In genomic region chr1:241684108-241684507, GRCh38 we compare ENCODE assay signal across 39 cellular contexts. TPM values are rescaled to one million over a fixed set of nuclear protein-coding genes. Genes with fewer than 3 reads are reported as not detected.
"Had no signal": no experiment of that assay in that cellular context is flagged by ENCODE, and none has a peak within 500 bp of the region (broad histone marks: within the 10 kb centered on the region; RNA-seq: fewer than 3 reads in every experiment).

No MANE protein-coding gene starts in this region.

- H3K4me3 ChIP-seq: ascending aorta, cardiac muscle cell had no signal

- FAIRE-seq: bronchial epithelial cell had no signal

- DNase-seq: activated CD4-positive, alpha-beta memory T cell treated with anti-CD3 and anti-CD28 coated beads, Interleukin-2, amount 10 ng/mL, durations not matched to agents 7 days and 5 days; activated CD4-positive, alpha-beta T cell treated with anti-CD3 and anti-CD28 coated beads for 1 hour; activated CD4-positive, alpha-beta T cell treated with anti-CD3 and anti-CD28 coated beads for 36 hours; activated CD4-positive, alpha-beta T cell treated with anti-CD3 and anti-CD28 coated beads for 48 hours; activated CD4-positive, alpha-beta T cell treated with anti-CD3 and anti-CD28 coated beads, Interleukin-2, amount 10 ng/mL, durations not matched to agents 7 days and 5 days; activated CD4-positive, alpha-beta T cell treated with anti-CD3 and anti-CD28 coated beads, Interleukin-2, amount 50 U/mL, for 48 hours; activated CD4-positive, CD25-positive, alpha-beta regulatory T cell; activated CD8-positive, alpha-beta memory T cell treated with anti-CD3 and anti-CD28 coated beads for 24 hours; activated CD8-positive, alpha-beta memory T cell treated with anti-CD3 and anti-CD28 coated beads, Interleukin-2, amount 10 ng/mL, durations not matched to agents 7 days and 5 days; activated CD8-positive, alpha-beta memory T cell treated with anti-CD3 and anti-CD28 coated beads, Interleukin-2, amount 50 U/mL, for 48 hours; activated CD8-positive, alpha-beta T cell treated with anti-CD3 and anti-CD28 coated beads, Interleukin-2, amount 10 ng/mL, durations not matched to agents 7 days and 5 days; activated effector memory CD4-positive, alpha-beta T cell treated with Interleukin-2 at 50 U/mL for 16 hours; activated gamma-delta T cell; activated naive CD4-positive, alpha-beta T cell treated with anti-CD3 and anti-CD28 coated beads, Interleukin-2, amount 10 ng/mL, durations not matched to agents 7 days and 5 days; activated naive CD4-positive, alpha-beta T cell treated with Interleukin-2 at 50 U/mL for 16 hours; activated naive CD8-positive, alpha-beta T cell treated with anti-CD3 and anti-CD28 coated beads, Interleukin-2, amount 10 ng/mL, durations not matched to agents 7 days and 5 days; activated naive CD8-positive, alpha-beta T cell treated with anti-CD3 and anti-CD28 coated beads, Interleukin-2, amount 50 U/mL, for 24 hours; activated T-cell treated with anti-CD3 and anti-CD28 coated beads, Interleukin-2, amount 50 U/mL, for 24 hours; activated T-cell treated with anti-CD3 and anti-CD28 coated beads, Interleukin-2, amount 50 U/mL, for 48 hours; amygdala; anterior cingulate cortex; caudate nucleus; cerebellar nuclear complex; T-cell; T-helper 17 cell; T-helper 9 cell; WERI-Rb-1 had no signal

- H3K27me3 Mint-ChIP-seq: activated CD8-positive, alpha-beta memory T cell treated with anti-CD3 and anti-CD28 coated beads, Interleukin-2, amount 10 ng/mL, durations not matched to agents 7 days and 5 days; activated naive CD4-positive, alpha-beta T cell treated with anti-CD3 and anti-CD28 coated beads, Interleukin-2, amount 50 U/mL, for 24 hours; activated naive CD8-positive, alpha-beta T cell; activated naive CD8-positive, alpha-beta T cell treated with anti-CD3 and anti-CD28 coated beads, Interleukin-2, amount 10 ng/mL, durations not matched to agents 7 days and 5 days; activated naive CD8-positive, alpha-beta T cell treated with anti-CD3 and anti-CD28 coated beads, Interleukin-2, amount 50 U/mL, for 24 hours; activated T-cell treated with anti-CD3 and anti-CD28 coated beads, Interleukin-2, amount 50 U/mL, for 24 hours had no signal

- H3K9me3 ChIP-seq: ascending aorta had no signal

- H3K9me3 Mint-ChIP-seq: activated CD4-positive, alpha-beta memory T cell treated with anti-CD3 and anti-CD28 coated beads, Interleukin-2, amount 10 ng/mL, durations not matched to agents 7 days and 5 days; activated CD4-positive, alpha-beta T cell treated with anti-CD3 and anti-CD28 coated beads, Interleukin-2, amount 10 ng/mL, durations not matched to agents 7 days and 5 days; activated naive CD4-positive, alpha-beta T cell treated with anti-CD3 and anti-CD28 coated beads, Interleukin-2, amount 10 ng/mL, durations not matched to agents 7 days and 5 days; activated naive CD8-positive, alpha-beta T cell treated with anti-CD3 and anti-CD28 coated beads, Interleukin-2, amount 50 U/mL, for 24 hours; activated T-cell treated with anti-CD3 and anti-CD28 coated beads, Interleukin-2, amount 50 U/mL, for 24 hours; activated T-helper 2 cell treated with anti-CD3 and anti-CD28 coated beads, Interferon-gamma antibody, Interleukin-2, Interleukin-4, amounts not matched to agents 10 μg/mL and 5 μg/mL and 100 μg/mL, durations not matched to agents 14 hours and 24 hours and 36 hours; central memory CD8-positive, alpha-beta T cell had no signal

- H3K4me1 Mint-ChIP-seq: activated CD4-positive, alpha-beta memory T cell treated with anti-CD3 and anti-CD28 coated beads, Interleukin-2, amount 10 ng/mL, durations not matched to agents 7 days and 5 days; activated CD4-positive, alpha-beta T cell treated with anti-CD3 and anti-CD28 coated beads for 36 hours; activated CD4-positive, alpha-beta T cell treated with anti-CD3 and anti-CD28 coated beads, Interleukin-2, amount 10 ng/mL, durations not matched to agents 7 days and 5 days; activated CD8-positive, alpha-beta memory T cell treated with anti-CD3 and anti-CD28 coated beads, Interleukin-2, amount 10 ng/mL, durations not matched to agents 7 days and 5 days; brain; central memory CD8-positive, alpha-beta T cell; WTC11 had no signal

- H3K36me3 ChIP-seq: ascending aorta, cardiac muscle cell, WERI-Rb-1 had no signal

- ATAC-seq: activated CD4-positive, alpha-beta T cell treated with anti-CD3 and anti-CD28 coated beads for 36 hours; activated CD4-positive, CD25-positive, alpha-beta regulatory T cell treated with anti-CD3 and anti-CD28 coated beads, Interleukin-2, amount 50 U/mL, for 24 hours; activated CD8-positive, alpha-beta memory T cell treated with anti-CD3 and anti-CD28 coated beads, Interleukin-2, amount 10 ng/mL, durations not matched to agents 7 days and 5 days; activated CD8-positive, alpha-beta T cell treated with anti-CD3 and anti-CD28 coated beads, Interleukin-2, amount 10 ng/mL, durations not matched to agents 7 days and 5 days; activated naive CD8-positive, alpha-beta T cell treated with anti-CD3 and anti-CD28 coated beads, Interleukin-2, amount 50 U/mL, for 24 hours; T-cell; T-helper 17 cell; WTC11 had no signal

- H3K4me3 Mint-ChIP-seq: activated CD4-positive, alpha-beta memory T cell treated with anti-CD3 and anti-CD28 coated beads, Interleukin-2, amount 10 ng/mL, durations not matched to agents 7 days and 5 days; activated CD4-positive, alpha-beta T cell treated with anti-CD3 and anti-CD28 coated beads for 36 hours; activated CD4-positive, alpha-beta T cell treated with anti-CD3 and anti-CD28 coated beads, Interleukin-2, amount 10 ng/mL, durations not matched to agents 7 days and 5 days; activated CD8-positive, alpha-beta memory T cell treated with anti-CD3 and anti-CD28 coated beads, Interleukin-2, amount 10 ng/mL, durations not matched to agents 7 days and 5 days; activated CD8-positive, alpha-beta T cell treated with anti-CD3 and anti-CD28 coated beads, Interleukin-2, amount 10 ng/mL, durations not matched to agents 7 days and 5 days; activated naive CD4-positive, alpha-beta T cell treated with anti-CD3 and anti-CD28 coated beads, Interleukin-2, amount 10 ng/mL, durations not matched to agents 7 days and 5 days; activated naive CD4-positive, alpha-beta T cell treated with anti-CD3 and anti-CD28 coated beads, Interleukin-2, amount 50 U/mL, for 24 hours; activated naive CD8-positive, alpha-beta T cell; activated naive CD8-positive, alpha-beta T cell treated with anti-CD3 and anti-CD28 coated beads, Interleukin-2, amount 10 ng/mL, durations not matched to agents 7 days and 5 days; activated naive CD8-positive, alpha-beta T cell treated with anti-CD3 and anti-CD28 coated beads, Interleukin-2, amount 50 U/mL, for 24 hours; activated T-cell treated with anti-CD3 and anti-CD28 coated beads, Interleukin-2, amount 50 U/mL, for 24 hours; brain; central memory CD8-positive, alpha-beta T cell; T-cell; T-helper 17 cell; WTC11 had no signal

- H3K27ac ChIP-seq: ascending aorta, cardiac muscle cell, WERI-Rb-1 had no signal

- H3K27me3 ChIP-seq: ascending aorta, cardiac muscle cell had no signal

- H3K4me1 ChIP-seq: ascending aorta had no signal

- H3K27ac Mint-ChIP-seq: activated CD4-positive, alpha-beta memory T cell treated with anti-CD3 and anti-CD28 coated beads, Interleukin-2, amount 10 ng/mL, durations not matched to agents 7 days and 5 days; activated CD4-positive, alpha-beta T cell treated with anti-CD3 and anti-CD28 coated beads for 36 hours; activated CD4-positive, alpha-beta T cell treated with anti-CD3 and anti-CD28 coated beads, Interleukin-2, amount 10 ng/mL, durations not matched to agents 7 days and 5 days; activated CD8-positive, alpha-beta memory T cell treated with anti-CD3 and anti-CD28 coated beads, Interleukin-2, amount 10 ng/mL, durations not matched to agents 7 days and 5 days; activated CD8-positive, alpha-beta T cell treated with anti-CD3 and anti-CD28 coated beads, Interleukin-2, amount 10 ng/mL, durations not matched to agents 7 days and 5 days; activated naive CD4-positive, alpha-beta T cell treated with anti-CD3 and anti-CD28 coated beads, Interleukin-2, amount 10 ng/mL, durations not matched to agents 7 days and 5 days; activated naive CD4-positive, alpha-beta T cell treated with anti-CD3 and anti-CD28 coated beads, Interleukin-2, amount 50 U/mL, for 24 hours; activated naive CD8-positive, alpha-beta T cell; activated naive CD8-positive, alpha-beta T cell treated with anti-CD3 and anti-CD28 coated beads, Interleukin-2, amount 10 ng/mL, durations not matched to agents 7 days and 5 days; activated naive CD8-positive, alpha-beta T cell treated with anti-CD3 and anti-CD28 coated beads, Interleukin-2, amount 50 U/mL, for 24 hours; activated T-cell treated with anti-CD3 and anti-CD28 coated beads, Interleukin-2, amount 50 U/mL, for 24 hours; activated T-helper 2 cell treated with anti-CD3 and anti-CD28 coated beads, Interferon-gamma antibody, Interleukin-2, Interleukin-4, amounts not matched to agents 10 μg/mL and 5 μg/mL and 100 μg/mL, durations not matched to agents 14 hours and 24 hours and 36 hours; brain; T-cell; T-helper 17 cell; WTC11 had no signal

- H3K36me3 Mint-ChIP-seq: activated CD8-positive, alpha-beta memory T cell treated with anti-CD3 and anti-CD28 coated beads, Interleukin-2, amount 10 ng/mL, durations not matched to agents 7 days and 5 days; activated naive CD4-positive, alpha-beta T cell treated with anti-CD3 and anti-CD28 coated beads, Interleukin-2, amount 10 ng/mL, durations not matched to agents 7 days and 5 days; brain; WTC11 had no signal

RNA-seq across cellular contexts. Expression of gene WDR64, which starts 32.0 kb away (rescaled TPM):
- total RNA-seq: activated CD4-positive, alpha-beta T cell treated with anti-CD3 and anti-CD28 coated beads for 36 hours; activated T-helper 2 cell treated with anti-CD3 and anti-CD28 coated beads, Interferon-gamma antibody, Interleukin-2, Interleukin-4, amounts not matched to agents 10 μg/mL and 5 μg/mL and 100 μg/mL, durations not matched to agents 14 hours and 24 hours and 36 hours; ascending aorta; bronchial epithelial cell; cardiac muscle cell; T-helper 2 cell treated with Interferon-gamma antibody and Interleukin-4, amounts not matched to agents 100 ng/mL and 5 ng/mL, for 36 hours; WTC11 had no signal
- polyA plus RNA-seq: adipose tissue, cardiac muscle cell had no signal
